In the genomic region with DNA sequence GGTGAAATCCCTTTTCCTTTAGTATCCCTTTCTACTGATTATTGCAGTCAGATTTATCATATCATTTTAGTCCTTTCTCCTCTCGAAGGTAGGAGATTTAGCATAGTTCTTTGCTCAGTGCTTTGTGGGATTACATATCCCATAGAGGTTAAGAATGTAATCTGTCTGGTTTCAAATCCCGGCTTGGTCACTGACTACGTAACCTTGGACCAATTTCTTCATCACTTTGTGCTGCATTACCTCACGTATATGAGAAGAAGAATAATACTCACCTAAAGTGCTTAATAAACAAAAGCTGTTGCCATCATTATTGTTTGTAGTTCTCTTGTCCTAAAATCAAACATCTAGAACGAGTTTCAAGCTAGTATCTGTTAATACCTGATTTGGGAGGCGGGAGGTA, we compare ENCODE assay signal across 9 cellular contexts.
"Had no signal": no experiment of that assay in that cellular context is flagged by ENCODE, and none has a peak within 500 bp of the region (broad histone marks: within the 10 kb centered on the region; RNA-seq: fewer than 3 reads in every experiment).

No MANE protein-coding gene starts in this region.

- ATAC-seq: left lobe of liver, WTC11 had no signal

- H3K9me3 Mint-ChIP-seq: T-helper 1 cell treated with Interleukin-12 subunit alpha and Interleukin-12 subunit beta and Interleukin-4 antibody, amounts not matched to agents 30 μg/mL and 1 μg/mL, for 36 hours; WTC11 had no signal

- H3K27ac Mint-ChIP-seq: WTC11 had no signal

- DNase-seq: activated CD4-positive, alpha-beta T cell treated with anti-CD3 and anti-CD28 coated beads for 4 hours; activated effector memory CD4-positive, alpha-beta T cell treated with Interleukin-2 at 50 U/mL for 16 hours; stimulated activated CD4-positive, alpha-beta T cell treated with anti-CD3 and anti-CD28 coated beads, Interleukin-2, amount 100 ng/mL, for 48 hours; stimulated activated naive CD4-positive, alpha-beta T cell treated with Interleukin-2 at 50 U/mL for 16 hours; transverse colon had no signal

- H3K4me1 Mint-ChIP-seq: WTC11 had no signal

- H3K4me3 Mint-ChIP-seq: T-helper 1 cell treated with Interleukin-12 subunit alpha and Interleukin-12 subunit beta and Interleukin-4 antibody, amounts not matched to agents 30 μg/mL and 1 μg/mL, for 36 hours; WTC11 had no signal

- H3K4me3 ChIP-seq: esophagus muscularis mucosa, transverse colon had no signal

- H3K9me3 ChIP-seq: esophagus muscularis mucosa, transverse colon had no signal

- H3K27ac ChIP-seq: esophagus muscularis mucosa, transverse colon had no signal

- H3K27me3 ChIP-seq: esophagus muscularis mucosa, transverse colon had no signal
